ENCODE assay signal across 1 cellular context in the genomic region with DNA sequence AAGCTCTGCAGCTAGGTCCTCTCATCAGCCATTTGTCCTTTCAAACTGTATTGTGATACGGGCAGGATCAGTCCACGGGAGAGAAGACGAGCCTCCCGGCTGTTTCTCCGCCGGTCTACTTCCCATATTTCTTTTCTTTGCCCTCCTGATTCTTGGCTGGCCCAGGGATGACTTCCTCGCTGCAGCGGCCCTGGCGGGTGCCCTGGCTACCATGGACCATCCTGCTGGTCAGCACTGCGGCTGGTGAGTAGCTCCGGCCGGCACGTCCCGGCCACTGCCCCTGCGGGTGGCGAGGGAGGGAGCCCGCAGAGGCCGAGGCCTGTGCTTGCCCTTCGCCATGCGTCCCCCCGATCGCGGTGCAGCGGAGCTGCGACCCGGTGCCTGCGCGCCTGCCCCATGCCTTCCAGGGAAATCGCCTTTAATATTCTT.
TF ChIP-seq lines count a peak whose summit lies in the region.

No MANE protein-coding gene starts in this region.

TF ChIP-seq in HEK293, 187 proteins besides CTCF, POLR2A, EP300 and RAD21 (continued from another document and continues in another):
- TF ChIP-seq, protein P1, sequence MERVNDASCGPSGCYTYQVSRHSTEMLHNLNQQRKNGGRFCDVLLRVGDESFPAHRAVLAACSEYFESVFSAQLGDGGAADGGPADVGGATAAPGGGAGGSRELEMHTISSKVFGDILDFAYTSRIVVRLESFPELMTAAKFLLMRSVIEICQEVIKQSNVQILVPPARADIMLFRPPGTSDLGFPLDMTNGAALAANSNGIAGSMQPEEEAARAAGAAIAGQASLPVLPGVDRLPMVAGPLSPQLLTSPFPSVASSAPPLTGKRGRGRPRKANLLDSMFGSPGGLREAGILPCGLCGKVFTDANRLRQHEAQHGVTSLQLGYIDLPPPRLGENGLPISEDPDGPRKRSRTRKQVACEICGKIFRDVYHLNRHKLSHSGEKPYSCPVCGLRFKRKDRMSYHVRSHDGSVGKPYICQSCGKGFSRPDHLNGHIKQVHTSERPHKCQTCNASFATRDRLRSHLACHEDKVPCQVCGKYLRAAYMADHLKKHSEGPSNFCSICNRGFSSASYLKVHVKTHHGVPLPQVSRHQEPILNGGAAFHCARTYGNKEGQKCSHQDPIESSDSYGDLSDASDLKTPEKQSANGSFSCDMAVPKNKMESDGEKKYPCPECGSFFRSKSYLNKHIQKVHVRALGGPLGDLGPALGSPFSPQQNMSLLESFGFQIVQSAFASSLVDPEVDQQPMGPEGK (tag by site-specific recombination; IDR thresholded peaks at IDR 0.05) = peak; percentile 28; the same call in 1 of the 2 replicates
- no peak for TF ChIP-seq ZBTB17 (tag by site-specific recombination; IDR thresholded peaks at IDR 0.05)
- TF ChIP-seq ZSCAN16 (tag by site-specific recombination; IDR thresholded peaks at IDR 0.05) = no peak
- no peak for TF ChIP-seq ZNF140 (tag by site-specific recombination; IDR thresholded peaks at IDR 0.05)
- no peak for TF ChIP-seq ZNF121 (tag by site-specific recombination; IDR thresholded peaks at IDR 0.05)
- no peak for TF ChIP-seq REPIN1 (tag by site-specific recombination; IDR thresholded peaks at IDR 0.05; ENCODE audit: low read depth)
- TF ChIP-seq KLF8 (tag by site-specific recombination; IDR thresholded peaks at IDR 0.05) = peak; percentile 16; the same call in 1 of the 2 replicates
- no peak for TF ChIP-seq RBAK (tag by site-specific recombination; IDR thresholded peaks at IDR 0.05)
- TF ChIP-seq, protein P2, sequence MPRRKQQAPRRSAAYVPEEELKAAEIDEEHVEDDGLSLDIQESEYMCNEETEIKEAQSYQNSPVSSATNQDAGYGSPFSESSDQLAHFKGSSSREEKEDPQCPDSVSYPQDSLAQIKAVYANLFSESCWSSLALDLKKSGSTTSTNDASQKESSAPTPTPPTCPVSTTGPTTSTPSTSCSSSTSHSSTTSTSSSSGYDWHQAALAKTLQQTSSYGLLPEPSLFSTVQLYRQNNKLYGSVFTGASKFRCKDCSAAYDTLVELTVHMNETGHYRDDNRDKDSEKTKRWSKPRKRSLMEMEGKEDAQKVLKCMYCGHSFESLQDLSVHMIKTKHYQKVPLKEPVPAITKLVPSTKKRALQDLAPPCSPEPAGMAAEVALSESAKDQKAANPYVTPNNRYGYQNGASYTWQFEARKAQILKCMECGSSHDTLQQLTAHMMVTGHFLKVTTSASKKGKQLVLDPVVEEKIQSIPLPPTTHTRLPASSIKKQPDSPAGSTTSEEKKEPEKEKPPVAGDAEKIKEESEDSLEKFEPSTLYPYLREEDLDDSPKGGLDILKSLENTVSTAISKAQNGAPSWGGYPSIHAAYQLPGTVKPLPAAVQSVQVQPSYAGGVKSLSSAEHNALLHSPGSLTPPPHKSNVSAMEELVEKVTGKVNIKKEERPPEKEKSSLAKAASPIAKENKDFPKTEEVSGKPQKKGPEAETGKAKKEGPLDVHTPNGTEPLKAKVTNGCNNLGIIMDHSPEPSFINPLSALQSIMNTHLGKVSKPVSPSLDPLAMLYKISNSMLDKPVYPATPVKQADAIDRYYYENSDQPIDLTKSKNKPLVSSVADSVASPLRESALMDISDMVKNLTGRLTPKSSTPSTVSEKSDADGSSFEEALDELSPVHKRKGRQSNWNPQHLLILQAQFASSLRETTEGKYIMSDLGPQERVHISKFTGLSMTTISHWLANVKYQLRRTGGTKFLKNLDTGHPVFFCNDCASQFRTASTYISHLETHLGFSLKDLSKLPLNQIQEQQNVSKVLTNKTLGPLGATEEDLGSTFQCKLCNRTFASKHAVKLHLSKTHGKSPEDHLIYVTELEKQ (tag by site-specific recombination; IDR thresholded peaks at IDR 0.05; ENCODE audit: borderline replicate concordance) = no peak
- no peak for TF ChIP-seq KLF16 (tag by site-specific recombination; IDR thresholded peaks at IDR 0.05)
- 0 out of 2 replicates have a peak, but pooled peaks have one; percentile 42 for TF ChIP-seq ZXDB (tag by site-specific recombination; IDR thresholded peaks at IDR 0.05)
- TF ChIP-seq, protein P3, sequence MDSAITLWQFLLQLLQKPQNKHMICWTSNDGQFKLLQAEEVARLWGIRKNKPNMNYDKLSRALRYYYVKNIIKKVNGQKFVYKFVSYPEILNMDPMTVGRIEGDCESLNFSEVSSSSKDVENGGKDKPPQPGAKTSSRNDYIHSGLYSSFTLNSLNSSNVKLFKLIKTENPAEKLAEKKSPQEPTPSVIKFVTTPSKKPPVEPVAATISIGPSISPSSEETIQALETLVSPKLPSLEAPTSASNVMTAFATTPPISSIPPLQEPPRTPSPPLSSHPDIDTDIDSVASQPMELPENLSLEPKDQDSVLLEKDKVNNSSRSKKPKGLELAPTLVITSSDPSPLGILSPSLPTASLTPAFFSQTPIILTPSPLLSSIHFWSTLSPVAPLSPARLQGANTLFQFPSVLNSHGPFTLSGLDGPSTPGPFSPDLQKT (IDR thresholded peaks at IDR 0.05; ENCODE audit: borderline replicate concordance, low read depth, low read length) = no peak
- TF ChIP-seq ZNF202 (tag by site-specific recombination; IDR thresholded peaks at IDR 0.05; ENCODE audit: borderline replicate concordance) = no peak
- TF ChIP-seq ZNF223 (tag by site-specific recombination; IDR thresholded peaks at IDR 0.05) = no peak
- no peak for TF ChIP-seq ZNF510 (tag by site-specific recombination; IDR thresholded peaks at IDR 0.05; ENCODE audit: insufficient replicate concordance)
- no peak for TF ChIP-seq ZNF146 (tag by site-specific recombination; IDR thresholded peaks at IDR 0.05)
- TF ChIP-seq ZNF624 (tag by site-specific recombination; IDR thresholded peaks at IDR 0.05) = no peak
- TF ChIP-seq, protein P4, sequence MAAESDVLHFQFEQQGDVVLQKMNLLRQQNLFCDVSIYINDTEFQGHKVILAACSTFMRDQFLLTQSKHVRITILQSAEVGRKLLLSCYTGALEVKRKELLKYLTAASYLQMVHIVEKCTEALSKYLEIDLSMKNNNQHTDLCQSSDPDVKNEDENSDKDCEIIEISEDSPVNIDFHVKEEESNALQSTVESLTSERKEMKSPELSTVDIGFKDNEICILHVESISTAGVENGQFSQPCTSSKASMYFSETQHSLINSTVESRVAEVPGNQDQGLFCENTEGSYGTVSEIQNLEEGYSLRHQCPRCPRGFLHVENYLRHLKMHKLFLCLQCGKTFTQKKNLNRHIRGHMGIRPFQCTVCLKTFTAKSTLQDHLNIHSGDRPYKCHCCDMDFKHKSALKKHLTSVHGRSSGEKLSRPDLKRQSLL (tag by site-specific recombination; IDR thresholded peaks at IDR 0.05) = no peak
- no peak for TF ChIP-seq GFI1B (tag by site-specific recombination; IDR thresholded peaks at IDR 0.05)
- TF ChIP-seq ZNF433 (tag by site-specific recombination; IDR thresholded peaks at IDR 0.05; ENCODE audit: low read depth) = no peak
- TF ChIP-seq, protein P5, sequence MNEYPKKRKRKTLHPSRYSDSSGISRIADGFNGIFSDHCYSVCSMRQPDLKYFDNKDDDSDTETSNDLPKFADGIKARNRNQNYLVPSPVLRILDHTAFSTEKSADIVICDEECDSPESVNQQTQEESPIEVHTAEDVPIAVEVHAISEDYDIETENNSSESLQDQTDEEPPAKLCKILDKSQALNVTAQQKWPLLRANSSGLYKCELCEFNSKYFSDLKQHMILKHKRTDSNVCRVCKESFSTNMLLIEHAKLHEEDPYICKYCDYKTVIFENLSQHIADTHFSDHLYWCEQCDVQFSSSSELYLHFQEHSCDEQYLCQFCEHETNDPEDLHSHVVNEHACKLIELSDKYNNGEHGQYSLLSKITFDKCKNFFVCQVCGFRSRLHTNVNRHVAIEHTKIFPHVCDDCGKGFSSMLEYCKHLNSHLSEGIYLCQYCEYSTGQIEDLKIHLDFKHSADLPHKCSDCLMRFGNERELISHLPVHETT (tag by site-specific recombination; IDR thresholded peaks at IDR 0.05) = no peak
- TF ChIP-seq ZBTB48 (tag by site-specific recombination; IDR thresholded peaks at IDR 0.05) = no peak
- TF ChIP-seq ZNF391 (tag by site-specific recombination; IDR thresholded peaks at IDR 0.05; ENCODE audit: borderline replicate concordance, low read depth) = no peak
- TF ChIP-seq KLF9 (tag by site-specific recombination; IDR thresholded peaks at IDR 0.05; ENCODE audit: low read depth) = no peak
- TF ChIP-seq ZSCAN23 (tag by site-specific recombination; IDR thresholded peaks at IDR 0.05) = no peak
- no peak for TF ChIP-seq ZNF843 (tag by site-specific recombination; IDR thresholded peaks at IDR 0.05)
- TF ChIP-seq ZBTB20 (tag by site-specific recombination; IDR thresholded peaks at IDR 0.05) = peak; percentile 30; the same call in 1 of the 2 replicates
- TF ChIP-seq, protein P6, sequence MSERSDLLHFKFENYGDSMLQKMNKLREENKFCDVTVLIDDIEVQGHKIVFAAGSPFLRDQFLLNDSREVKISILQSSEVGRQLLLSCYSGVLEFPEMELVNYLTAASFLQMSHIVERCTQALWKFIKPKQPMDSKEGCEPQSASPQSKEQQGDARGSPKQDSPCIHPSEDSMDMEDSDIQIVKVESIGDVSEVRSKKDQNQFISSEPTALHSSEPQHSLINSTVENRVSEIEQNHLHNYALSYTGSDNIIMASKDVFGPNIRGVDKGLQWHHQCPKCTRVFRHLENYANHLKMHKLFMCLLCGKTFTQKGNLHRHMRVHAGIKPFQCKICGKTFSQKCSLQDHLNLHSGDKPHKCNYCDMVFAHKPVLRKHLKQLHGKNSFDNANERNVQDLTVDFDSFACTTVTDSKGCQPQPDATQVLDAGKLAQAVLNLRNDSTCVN (tag by site-specific recombination; optimal IDR thresholded peaks at IDR 0.05) = peak; percentile 48
- 0 out of 2 replicates have a peak, but pooled peaks have one; percentile 0 for TF ChIP-seq ZNF341 (tag by site-specific recombination; IDR thresholded peaks at IDR 0.05; ENCODE audit: low read depth)
- no peak for TF ChIP-seq ZNF610 (tag by site-specific recombination; IDR thresholded peaks at IDR 0.05; ENCODE audit: borderline replicate concordance)
- TF ChIP-seq, protein P7, sequence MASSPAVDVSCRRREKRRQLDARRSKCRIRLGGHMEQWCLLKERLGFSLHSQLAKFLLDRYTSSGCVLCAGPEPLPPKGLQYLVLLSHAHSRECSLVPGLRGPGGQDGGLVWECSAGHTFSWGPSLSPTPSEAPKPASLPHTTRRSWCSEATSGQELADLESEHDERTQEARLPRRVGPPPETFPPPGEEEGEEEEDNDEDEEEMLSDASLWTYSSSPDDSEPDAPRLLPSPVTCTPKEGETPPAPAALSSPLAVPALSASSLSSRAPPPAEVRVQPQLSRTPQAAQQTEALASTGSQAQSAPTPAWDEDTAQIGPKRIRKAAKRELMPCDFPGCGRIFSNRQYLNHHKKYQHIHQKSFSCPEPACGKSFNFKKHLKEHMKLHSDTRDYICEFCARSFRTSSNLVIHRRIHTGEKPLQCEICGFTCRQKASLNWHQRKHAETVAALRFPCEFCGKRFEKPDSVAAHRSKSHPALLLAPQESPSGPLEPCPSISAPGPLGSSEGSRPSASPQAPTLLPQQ (tag by site-specific recombination; IDR thresholded peaks at IDR 0.05) = no peak
- TF ChIP-seq KLF7 (tag by site-specific recombination; IDR thresholded peaks at IDR 0.05; ENCODE audit: borderline replicate concordance) = no peak
- no peak for TF ChIP-seq ZNF555 (tag by site-specific recombination; conservative IDR thresholded peaks at IDR 0.05)
- no peak for TF ChIP-seq ZNF112 (tag by site-specific recombination; IDR thresholded peaks at IDR 0.05)
- TF ChIP-seq OVOL3 (tag by site-specific recombination; IDR thresholded peaks at IDR 0.05) = no peak
- TF ChIP-seq MZF1 (tag by site-specific recombination; IDR thresholded peaks at IDR 0.05; ENCODE audit: borderline replicate concordance) = no peak
- TF ChIP-seq, protein P8, sequence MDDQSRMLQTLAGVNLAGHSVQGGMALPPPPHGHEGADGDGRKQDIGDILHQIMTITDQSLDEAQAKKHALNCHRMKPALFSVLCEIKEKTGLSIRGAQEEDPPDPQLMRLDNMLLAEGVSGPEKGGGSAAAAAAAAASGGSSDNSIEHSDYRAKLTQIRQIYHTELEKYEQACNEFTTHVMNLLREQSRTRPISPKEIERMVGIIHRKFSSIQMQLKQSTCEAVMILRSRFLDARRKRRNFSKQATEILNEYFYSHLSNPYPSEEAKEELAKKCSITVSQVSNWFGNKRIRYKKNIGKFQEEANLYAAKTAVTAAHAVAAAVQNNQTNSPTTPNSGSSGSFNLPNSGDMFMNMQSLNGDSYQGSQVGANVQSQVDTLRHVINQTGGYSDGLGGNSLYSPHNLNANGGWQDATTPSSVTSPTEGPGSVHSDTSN (CRISPR knock-in tag; IDR thresholded peaks at IDR 0.05) = no peak
- TF ChIP-seq, protein P9, sequence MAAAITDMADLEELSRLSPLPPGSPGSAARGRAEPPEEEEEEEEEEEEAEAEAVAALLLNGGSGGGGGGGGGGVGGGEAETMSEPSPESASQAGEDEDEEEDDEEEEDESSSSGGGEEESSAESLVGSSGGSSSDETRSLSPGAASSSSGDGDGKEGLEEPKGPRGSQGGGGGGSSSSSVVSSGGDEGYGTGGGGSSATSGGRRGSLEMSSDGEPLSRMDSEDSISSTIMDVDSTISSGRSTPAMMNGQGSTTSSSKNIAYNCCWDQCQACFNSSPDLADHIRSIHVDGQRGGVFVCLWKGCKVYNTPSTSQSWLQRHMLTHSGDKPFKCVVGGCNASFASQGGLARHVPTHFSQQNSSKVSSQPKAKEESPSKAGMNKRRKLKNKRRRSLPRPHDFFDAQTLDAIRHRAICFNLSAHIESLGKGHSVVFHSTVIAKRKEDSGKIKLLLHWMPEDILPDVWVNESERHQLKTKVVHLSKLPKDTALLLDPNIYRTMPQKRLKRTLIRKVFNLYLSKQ (tag by site-specific recombination; IDR thresholded peaks at IDR 0.05; ENCODE audit: borderline replicate concordance) = no peak
- TF ChIP-seq BCL11A (tag by site-specific recombination; IDR thresholded peaks at IDR 0.05; ENCODE audit: low read depth) = no peak
- TF ChIP-seq, protein P10, sequence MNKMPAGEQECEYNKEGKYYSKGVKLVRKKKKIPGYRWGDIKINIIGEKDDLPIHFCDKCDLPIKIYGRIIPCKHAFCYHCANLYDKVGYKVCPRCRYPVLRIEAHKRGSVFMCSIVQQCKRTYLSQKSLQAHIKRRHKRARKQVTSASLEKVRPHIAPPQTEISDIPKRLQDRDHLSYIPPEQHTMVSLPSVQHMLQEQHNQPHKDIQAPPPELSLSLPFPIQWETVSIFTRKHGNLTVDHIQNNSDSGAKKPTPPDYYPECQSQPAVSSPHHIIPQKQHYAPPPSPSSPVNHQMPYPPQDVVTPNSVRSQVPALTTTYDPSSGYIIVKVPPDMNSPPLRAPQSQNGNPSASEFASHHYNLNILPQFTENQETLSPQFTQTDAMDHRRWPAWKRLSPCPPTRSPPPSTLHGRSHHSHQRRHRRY (tag by site-specific recombination; IDR thresholded peaks at IDR 0.05) = no peak
- TF ChIP-seq ZNF514 (tag by site-specific recombination; IDR thresholded peaks at IDR 0.05) = no peak
- peak; percentile 40; the same call in 1 of the 2 replicates for TF ChIP-seq ZIC2 (tag by site-specific recombination; IDR thresholded peaks at IDR 0.05)
- no peak for TF ChIP-seq ZNF560 (tag by site-specific recombination; IDR thresholded peaks at IDR 0.05; ENCODE audit: borderline replicate concordance)
- no peak for TF ChIP-seq ZNF292 (tag by site-specific recombination; IDR thresholded peaks at IDR 0.05; ENCODE audit: borderline replicate concordance, low read depth)
- no peak for TF ChIP-seq ZFHX2 (tag by site-specific recombination; conservative IDR thresholded peaks at IDR 0.05)
- no peak for TF ChIP-seq ZNF501 (tag by site-specific recombination; IDR thresholded peaks at IDR 0.05)
- TF ChIP-seq ZNF623 (tag by site-specific recombination; IDR thresholded peaks at IDR 0.05) = no peak
- TF ChIP-seq TRIM28 (IDR thresholded peaks at IDR 0.05; ENCODE audit: borderline replicate concordance, low read length) = 0 out of 2 replicates have a peak, but pooled peaks have one; percentile 23
- TF ChIP-seq ZFP3 (tag by site-specific recombination; IDR thresholded peaks at IDR 0.05; ENCODE audit: low read depth) = no peak
- no peak for TF ChIP-seq ZNF16 (tag by site-specific recombination; IDR thresholded peaks at IDR 0.05; ENCODE audit: low read depth)
- TF ChIP-seq ZNF423 (tag by site-specific recombination; IDR thresholded peaks at IDR 0.05) = no peak
- no peak for TF ChIP-seq ZNF24 (tag by site-specific recombination; IDR thresholded peaks at IDR 0.05)
